13 cellular contexts compared by ENCODE assay signal in the genomic region with DNA sequence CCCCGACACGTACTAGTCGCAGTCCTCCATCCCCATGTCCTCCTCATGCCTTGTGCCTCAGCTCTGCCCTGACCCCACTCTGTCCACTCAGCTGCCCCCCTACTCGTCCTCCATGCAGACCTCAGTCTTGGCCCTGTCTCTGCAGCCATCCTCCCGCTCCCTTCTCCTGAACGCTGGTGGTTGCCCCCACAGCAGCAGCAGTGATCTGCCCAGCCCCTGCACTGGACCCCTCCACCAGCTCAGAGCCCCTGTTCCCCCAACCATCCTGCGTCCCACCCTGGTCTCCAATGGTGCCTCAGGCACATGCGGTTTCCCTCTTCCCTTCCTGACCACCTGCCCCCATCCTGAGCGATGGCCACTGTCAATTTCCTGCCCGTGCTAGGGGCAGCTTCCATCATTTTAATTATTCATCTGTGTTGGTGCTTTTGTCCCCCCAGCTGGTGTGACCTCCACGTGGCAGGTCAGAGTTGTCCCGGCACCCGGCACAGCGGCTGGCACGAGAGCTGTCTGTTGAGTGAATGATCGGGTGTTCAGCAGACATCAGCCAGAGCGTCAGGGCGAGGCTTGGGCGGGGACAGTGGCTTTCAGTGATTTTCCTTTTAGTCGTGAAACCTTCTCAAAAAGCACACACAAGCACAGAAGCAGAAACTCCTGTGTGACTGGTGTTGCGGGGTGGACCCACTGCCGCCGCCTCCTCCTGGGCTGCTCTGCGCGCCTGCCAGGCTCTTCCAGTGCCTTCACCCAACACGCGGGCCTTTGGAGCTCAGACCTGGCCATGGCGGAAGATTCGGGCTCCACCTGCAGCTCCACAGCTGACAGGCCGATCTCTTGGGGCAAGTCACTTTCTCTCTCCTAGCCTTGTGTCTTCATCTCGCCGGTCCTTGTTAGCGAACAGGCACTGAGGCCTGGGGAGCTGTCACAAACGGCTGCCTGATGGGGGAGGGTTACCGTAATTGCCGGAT. TPM values are rescaled to one million over a fixed set of nuclear protein-coding genes. Genes with fewer than 3 reads are reported as not detected.
DNase-seq lines count a peak whose midpoint lies in the region; ATAC-seq and TF ChIP-seq lines count a peak whose summit lies in the region.
"Had no signal": no experiment of that assay in that cellular context is flagged by ENCODE, and none has a peak within 500 bp of the region (broad histone marks: within the 10 kb centered on the region; RNA-seq: fewer than 3 reads in every experiment).

No MANE protein-coding gene starts in this region.

- intact Hi-C loops in tibial artery (cut with DNase I; ENCODE audit: low total_unique reads), result no loop called here
- intact Hi-C loops in activated CD4-positive, alpha-beta T cell treated with anti-CD3 and anti-CD28 coated beads, Interleukin-2, amount 10 ng/mL, durations not matched to agents 24 days and 14 days (cut with micrococcal nuclease), result no loop called here

- peaks cover 7% of the 10 kb centered on the region for H3K4me1 ChIP-seq in endodermal cell (ENCODE audit: control insufficient read depth, insufficient read depth, low read length)
- H3K4me1 ChIP-seq in tibial artery, result peaks cover 0 to 27% (median 19%) of the 10 kb centered on the region in 4 donors

- H3K9ac ChIP-seq in endodermal cell (ENCODE audit: extremely low read depth, low read length, poor library complexity, severe bottlenecking), result no peak overlapping the region

- H3K9me3 Mint-ChIP-seq in endodermal cell (peaks cover under 1% of the 10 kb centered on the region), naive B cell (no peaks in the 10 kb centered on the region)
- no peaks in the 10 kb centered on the region for H3K9me3 Mint-ChIP-seq in activated CD4-positive, alpha-beta T cell treated with anti-CD3 and anti-CD28 coated beads, Interleukin-2, amount 10 ng/mL, durations not matched to agents 24 days and 14 days
- H3K9me3 Mint-ChIP-seq in activated CD8-positive, alpha-beta memory T cell treated with anti-CD3 and anti-CD28 coated beads, Interleukin-2, amount 10 ng/mL, durations not matched to agents 7 days and 5 days (ENCODE audit: low read depth), result no peaks in the 10 kb centered on the region
- H3K9me3 Mint-ChIP-seq: CD8-positive, alpha-beta T cell had no signal

- H3K4me1 Mint-ChIP-seq in endodermal cell, result peaks cover 31% of the 10 kb centered on the region
- peaks cover 34 to 46% (median 40%) of the 10 kb centered on the region in 3 donors for H3K4me1 Mint-ChIP-seq in naive B cell
- peaks cover 12% of the 10 kb centered on the region for H3K4me1 Mint-ChIP-seq in activated CD4-positive, alpha-beta T cell treated with anti-CD3 and anti-CD28 coated beads, Interleukin-2, amount 10 ng/mL, durations not matched to agents 24 days and 14 days
- H3K4me1 Mint-ChIP-seq in activated CD8-positive, alpha-beta memory T cell treated with anti-CD3 and anti-CD28 coated beads, Interleukin-2, amount 10 ng/mL, durations not matched to agents 7 days and 5 days, result peaks cover 10% of the 10 kb centered on the region

- no peak for TF ChIP-seq CTCF in endodermal cell (conservative IDR thresholded peaks at IDR 0.05)
- no peak for TF ChIP-seq CTCF in tibial artery (IDR thresholded peaks at IDR 0.05)

- H3K27ac ChIP-seq in endodermal cell (ENCODE audit: low read depth, low read length), result peak overlapping the region; percentile 41
- H3K27ac ChIP-seq in tibial artery, result peak overlapping the region; percentile 84 to 88

- H3K36me3 ChIP-seq in endodermal cell (ENCODE audit: control insufficient read depth, insufficient read depth, low read length) (no peaks in the 10 kb centered on the region), tibial artery (no peaks in the 10 kb centered on the region)

- H3K27me3 ChIP-seq in endodermal cell (ENCODE audit: control insufficient read depth, insufficient read depth, low read length, poor library complexity, severe bottlenecking) (no peaks in the 10 kb centered on the region), tibial artery (no peaks in the 10 kb centered on the region)
- H3K27me3 ChIP-seq: hepatocyte had no signal

- H3K27ac Mint-ChIP-seq in endodermal cell (peak overlapping the region; percentile 61), naive B cell (peak overlapping the region in 5 of 6 donors; percentile 22 to 88 (median 75))
- H3K27ac Mint-ChIP-seq in activated CD4-positive, alpha-beta T cell treated with anti-CD3 and anti-CD28 coated beads, Interleukin-2, amount 10 ng/mL, durations not matched to agents 24 days and 14 days, result no peak overlapping the region
- H3K27ac Mint-ChIP-seq in activated CD8-positive, alpha-beta memory T cell treated with anti-CD3 and anti-CD28 coated beads, Interleukin-2, amount 10 ng/mL, durations not matched to agents 7 days and 5 days, result no peak overlapping the region
- H3K27ac Mint-ChIP-seq: CD8-positive, alpha-beta T cell had no signal

- peaks cover 2% of the 10 kb centered on the region for H3K36me3 Mint-ChIP-seq in endodermal cell (ENCODE audit: low read depth)
- no peaks in the 10 kb centered on the region for H3K36me3 Mint-ChIP-seq in naive B cell
- H3K36me3 Mint-ChIP-seq in activated CD4-positive, alpha-beta T cell treated with anti-CD3 and anti-CD28 coated beads, Interleukin-2, amount 10 ng/mL, durations not matched to agents 24 days and 14 days (ENCODE audit: low read depth), result no peaks in the 10 kb centered on the region
- no peaks in the 10 kb centered on the region for H3K36me3 Mint-ChIP-seq in activated CD8-positive, alpha-beta memory T cell treated with anti-CD3 and anti-CD28 coated beads, Interleukin-2, amount 10 ng/mL, durations not matched to agents 7 days and 5 days
- H3K36me3 Mint-ChIP-seq: CD8-positive, alpha-beta T cell had no signal

- H3K27me3 Mint-ChIP-seq in endodermal cell (ENCODE audit: insufficient read depth) (no peaks in the 10 kb centered on the region), naive B cell (peaks cover 16 to 27% (median 17%) of the 10 kb centered on the region in 3 donors)
- H3K27me3 Mint-ChIP-seq in activated CD4-positive, alpha-beta T cell treated with anti-CD3 and anti-CD28 coated beads, Interleukin-2, amount 10 ng/mL, durations not matched to agents 24 days and 14 days, result peaks cover 10% of the 10 kb centered on the region
- H3K27me3 Mint-ChIP-seq in activated CD8-positive, alpha-beta memory T cell treated with anti-CD3 and anti-CD28 coated beads, Interleukin-2, amount 10 ng/mL, durations not matched to agents 7 days and 5 days, result peaks cover 13% of the 10 kb centered on the region

- no peaks in the 10 kb centered on the region for H3K9me3 ChIP-seq in endodermal cell (ENCODE audit: control insufficient read depth, low read length)
- no peaks in the 10 kb centered on the region for H3K9me3 ChIP-seq in tibial artery

- peak; percentile 0 for DNase-seq in RKO (ENCODE audit: low spot score)
- peak; percentile 59 for DNase-seq in endodermal cell
- no peak for DNase-seq in naive B cell
- DNase-seq in tibial artery, result peak in 1 of 2 donors; percentile 66
- DNase-seq in pons (ENCODE audit: low spot score), result no peak
- DNase-seq in activated CD4-positive, alpha-beta T cell treated with anti-CD3 and anti-CD28 coated beads, Interleukin-2, amount 10 ng/mL, durations not matched to agents 24 days and 14 days, result no peak
- DNase-seq in activated CD8-positive, alpha-beta memory T cell treated with anti-CD3 and anti-CD28 coated beads, Interleukin-2, amount 10 ng/mL, durations not matched to agents 7 days and 5 days, result no peak
- DNase-seq: activated CD4-positive, alpha-beta T cell treated with anti-CD3 and anti-CD28 coated beads for 48 hours; CD8-positive, alpha-beta T cell; stimulated activated CD4-positive, alpha-beta T cell treated with anti-CD3 and anti-CD28 coated beads, Interleukin-4, amount 100 ng/mL, for 24 hours had no signal

- CTCF ChIA-PET in activated CD8-positive, alpha-beta memory T cell treated with anti-CD3 and anti-CD28 coated beads, Interleukin-2, amount 10 ng/mL, durations not matched to agents 7 days and 5 days (lab: Charles Lee), result interaction anchor here (1.6 kb wide), 1 partner anchor 57 kb away, joined by 3 read pairs; no protein-coding TSS in a partner anchor

- H3K4me3 Mint-ChIP-seq in endodermal cell (no peak overlapping the region), naive B cell (peak overlapping the region in 6 of 8 donors; percentile 6 to 87 (median 44))
- no peak overlapping the region for H3K4me3 Mint-ChIP-seq in activated CD4-positive, alpha-beta T cell treated with anti-CD3 and anti-CD28 coated beads, Interleukin-2, amount 10 ng/mL, durations not matched to agents 24 days and 14 days
- H3K4me3 Mint-ChIP-seq in activated CD8-positive, alpha-beta memory T cell treated with anti-CD3 and anti-CD28 coated beads, Interleukin-2, amount 10 ng/mL, durations not matched to agents 7 days and 5 days, result no peak overlapping the region
- H3K4me3 Mint-ChIP-seq: CD8-positive, alpha-beta T cell had no signal

- H3K4me3 ChIP-seq in endodermal cell (ENCODE audit: low read length) (no peak overlapping the region), tibial artery (no peak overlapping the region)
- H3K4me3 ChIP-seq: hepatocyte had no signal

- ATAC-seq in naive B cell (ENCODE audit: low read depth in 2 of 2), result no peak
- ATAC-seq in activated CD8-positive, alpha-beta memory T cell treated with anti-CD3 and anti-CD28 coated beads, Interleukin-2, amount 10 ng/mL, durations not matched to agents 7 days and 5 days, result no peak
- ATAC-seq: CD8-positive, alpha-beta T cell had no signal

- 68 to 80% methylated on average over 12 to 35 of the region's 36 CpGs for WGBS in endodermal cell (ENCODE audit: insufficient coverage in 1 of 2, insufficient read length in 1 of 2), 2 experiments

RNA-seq across cellular contexts. Expression of gene HGFAC, which starts 51.6 kb away (rescaled TPM):
- total RNA-seq in endodermal cell, result under 1 TPM in 1 of 2 donors, not detected in 1; 0.46 TPM
- polyA plus RNA-seq in endodermal cell (2013, experiment 1 of 2), result 0.93 TPM
- polyA plus RNA-seq in endodermal cell (2013, experiment 2 of 2), result 0.50 TPM
- not detected for polyA plus RNA-seq in naive B cell (ENCODE audit: low read depth in 6 of 6)
- not detected in 2 replicates for total RNA-seq in activated CD4-positive, alpha-beta T cell treated with anti-CD3 and anti-CD28 coated beads, Interleukin-2, amount 10 ng/mL, durations not matched to agents 24 days and 14 days
- not detected for total RNA-seq in activated CD8-positive, alpha-beta memory T cell treated with anti-CD3 and anti-CD28 coated beads, Interleukin-2, amount 10 ng/mL, durations not matched to agents 7 days and 5 days
- total RNA-seq: CD8-positive, alpha-beta T cell; G401; mononuclear cell had no signal

Comparison
In these comparisons a context has a peak if more than half of its experiments do, and no peak if none do; other contexts are left out.
1. DNase-seq: peak in RKO (single experiment) and endodermal cell (single experiment); none in naive B cell (single experiment), pons (single experiment), activated CD4-positive, alpha-beta T cell treated with anti-CD3 and anti-CD28 coated beads, Interleukin-2, amount 10 ng/mL, durations not matched to agents 24 days and 14 days (single experiment) and activated CD8-positive, alpha-beta memory T cell treated with anti-CD3 and anti-CD28 coated beads, Interleukin-2, amount 10 ng/mL, durations not matched to agents 7 days and 5 days (single experiment).
2. H3K27ac Mint-ChIP-seq: peak in endodermal cell (single experiment) and naive B cell (5 of 6); none in activated CD4-positive, alpha-beta T cell treated with anti-CD3 and anti-CD28 coated beads, Interleukin-2, amount 10 ng/mL, durations not matched to agents 24 days and 14 days (single experiment) and activated CD8-positive, alpha-beta memory T cell treated with anti-CD3 and anti-CD28 coated beads, Interleukin-2, amount 10 ng/mL, durations not matched to agents 7 days and 5 days (single experiment).
3. H3K4me3 Mint-ChIP-seq: peak in naive B cell (6 of 8); none in endodermal cell (single experiment), activated CD4-positive, alpha-beta T cell treated with anti-CD3 and anti-CD28 coated beads, Interleukin-2, amount 10 ng/mL, durations not matched to agents 24 days and 14 days (single experiment) and activated CD8-positive, alpha-beta memory T cell treated with anti-CD3 and anti-CD28 coated beads, Interleukin-2, amount 10 ng/mL, durations not matched to agents 7 days and 5 days (single experiment).